ENCODE assay signal across 21 cellular contexts in genomic region chr15:96293446-96293845, GRCh38. TPM values are rescaled to one million over a fixed set of nuclear protein-coding genes. Genes with fewer than 3 reads are reported as not detected.
A peak's percentile ranks its signal among the peaks of the same experiment; 100 is the strongest.
DNase-seq lines count a peak whose midpoint lies in the region; ATAC-seq, FAIRE-seq and TF ChIP-seq lines count a peak whose summit lies in the region.
"Had no signal": no experiment of that assay in that cellular context is flagged by ENCODE, and none has a peak within 500 bp of the region (broad histone marks: within the 10 kb centered on the region; RNA-seq: fewer than 3 reads in every experiment).

No MANE protein-coding gene starts in this region.

- no peak overlapping the region for H3K18ac ChIP-seq in IMR-90 (ENCODE audit: low read depth, low read length)

- peaks cover 0 to 18% of the 10 kb centered on the region in 2 experiments; a peak in 2 of 4 replicates for H3K79me1 ChIP-seq in IMR-90 (ENCODE audit: low read depth in 1 of 2, low read length in 2 of 2)

- H3K9me3 Mint-ChIP-seq in astrocyte (ENCODE audit: unreplicated experiment) = peaks cover 16% of the 10 kb centered on the region
- H3K9me3 Mint-ChIP-seq in activated CD4-positive, alpha-beta T cell treated with anti-CD3 and anti-CD28 coated beads, Interleukin-2, amount 10 ng/mL, durations not matched to agents 24 days and 14 days = peaks cover 7% of the 10 kb centered on the region

- H3K4me3 ChIP-seq in IMR-90 (ENCODE audit: insufficient read depth, low read depth, low read length) (no peak overlapping the region), astrocyte (ENCODE audit: insufficient read depth, low read depth, low read length) (no peak overlapping the region)
- H3K4me3 ChIP-seq: GM23248, K562 had no signal

- H4K5ac ChIP-seq in IMR-90 (ENCODE audit: low read depth, low read length) = no peak overlapping the region

- H2BK5ac ChIP-seq in IMR-90 (ENCODE audit: low read depth, low read length, poor library complexity, severe bottlenecking) = no peak overlapping the region

- intact Hi-C loops in IMR-90 (cut with micrococcal nuclease) = no loop called here
- intact Hi-C loops in activated CD4-positive, alpha-beta T cell treated with anti-CD3 and anti-CD28 coated beads, Interleukin-2, amount 10 ng/mL, durations not matched to agents 24 days and 14 days (cut with micrococcal nuclease) = no loop called here

- peaks cover 2% of the 10 kb centered on the region; the same call in 1 of the 2 replicates for H3K9me3 ChIP-seq in IMR-90 (ENCODE audit: control insufficient read depth, insufficient read depth, low read length)
- H3K9me3 ChIP-seq in astrocyte (ENCODE audit: insufficient read depth, low read depth, low read length) = peaks cover 2% of the 10 kb centered on the region

- no peak overlapping the region for H3K56ac ChIP-seq in IMR-90 (ENCODE audit: extremely low read depth, insufficient read depth, low read length)

- no peaks in the 10 kb centered on the region for H4K20me1 ChIP-seq in IMR-90 (ENCODE audit: insufficient read depth, low read length)
- H4K20me1 ChIP-seq in astrocyte (ENCODE audit: insufficient read depth, low read length) = no peaks in the 10 kb centered on the region

- H2AFZ ChIP-seq in IMR-90 (replicated peaks; ENCODE audit: low read length, poor library complexity) (no peak overlapping the region), astrocyte (ENCODE audit: low read depth, low read length) (no peak overlapping the region)
- H2AFZ ChIP-seq: GM23248 had no signal

- H3K36me3 ChIP-seq in IMR-90 (ENCODE audit: control insufficient read depth, insufficient read depth, low read length) (peaks cover under 1% of the 10 kb centered on the region; the same call in 1 of the 2 replicates), astrocyte (ENCODE audit: insufficient read depth, low read length) (peaks cover 5% of the 10 kb centered on the region)

- CTCF ChIA-PET in IMR-90 (lab: Yijun Ruan, JAX) = no interaction called here

- H3K14ac ChIP-seq in IMR-90 (replicated peaks; ENCODE audit: low read depth, low read length) = 0 out of 2 replicates have a peak overlapping the region, but pooled peaks have one; percentile 21

- H2BK20ac ChIP-seq in IMR-90 (ENCODE audit: low read depth, low read length) = no peak overlapping the region

- H3K4me2 ChIP-seq in IMR-90 (ENCODE audit: low read depth, low read length) (no peak overlapping the region), astrocyte (ENCODE audit: low read length) (peak overlapping the region; percentile 42)

- H3K79me2 ChIP-seq in astrocyte (ENCODE audit: insufficient read depth, low read length) = peaks cover 5% of the 10 kb centered on the region

- no peak overlapping the region for H3K4me3 Mint-ChIP-seq in astrocyte (ENCODE audit: unreplicated experiment)
- H3K4me3 Mint-ChIP-seq in activated CD4-positive, alpha-beta T cell treated with anti-CD3 and anti-CD28 coated beads, Interleukin-2, amount 10 ng/mL, durations not matched to agents 24 days and 14 days = no peak overlapping the region
- H3K4me3 Mint-ChIP-seq: CD4-positive, alpha-beta T cell had no signal

- DNase-seq in ELR (ENCODE audit: low read depth) (peak; percentile 65), IMR-90 (peak; percentile 46), astrocyte (ENCODE audit: low read depth) (peak; percentile 49), cerebellum (ENCODE audit: low spot score) (no peak), NCI-H69 (lab: John Stamatoyannopoulos, UW) (no peak), activated gamma-delta T cell treated with Interleukin-2 at 50 U/mL for 16 hours (no peak)
- DNase-seq in activated CD4-positive, alpha-beta T cell treated with anti-CD3 and anti-CD28 coated beads, Interleukin-2, amount 10 ng/mL, durations not matched to agents 24 days and 14 days = no peak
- DNase-seq: AML-193; Caco-2; CD4-positive, alpha-beta T cell; DMS153; DMS79; GM23248; H7 had no signal

- BruUV-seq in IMR-90 (replicated peaks; lab: Mats Ljungman, UMichigan) = no TSS peak

- H3K23ac ChIP-seq in IMR-90 (ENCODE audit: low read depth, low read length) = no peak overlapping the region

- FAIRE-seq in astrocyte (lab: Jason Lieb, UNC) = no peak
- FAIRE-seq: A204.1, G401.6, GM12892, GM18507, K562 had no signal

- H3K27me3 ChIP-seq in IMR-90 (ENCODE audit: control insufficient read depth, insufficient read depth, low read length) (no peaks in the 10 kb centered on the region), astrocyte (ENCODE audit: insufficient read depth, low read length) (no peaks in the 10 kb centered on the region)

- no peak overlapping the region; the same call in 1 of the 2 replicates for H2AK5ac ChIP-seq in IMR-90 (ENCODE audit: low read depth, low read length)

- H3K4me1 ChIP-seq in IMR-90 (ENCODE audit: control insufficient read depth, insufficient read depth, low read length) (peaks cover 2% of the 10 kb centered on the region; the same call in 1 of the 2 replicates), astrocyte (ENCODE audit: insufficient read depth, low read length) (peaks cover 21% of the 10 kb centered on the region)
- H3K4me1 ChIP-seq: Caco-2 had no signal

- H4K91ac ChIP-seq in IMR-90 (ENCODE audit: insufficient read depth, low read depth, low read length) = no peak overlapping the region

- no peak overlapping the region for H3K9ac ChIP-seq in IMR-90 (ENCODE audit: low read depth, low read length)
- no peak overlapping the region for H3K9ac ChIP-seq in astrocyte (ENCODE audit: low read length)
- H3K9ac ChIP-seq: GM23248 had no signal

- no peak overlapping the region for H3K4ac ChIP-seq in IMR-90 (ENCODE audit: low read depth, low read length)

- H2BK15ac ChIP-seq in IMR-90 (ENCODE audit: low read depth, low read length) = no peak overlapping the region

- no peak overlapping the region for H2AK9ac ChIP-seq in IMR-90 (replicated peaks; ENCODE audit: low read depth, low read length, poor library complexity)

- H3K27ac ChIP-seq in IMR-90 (ENCODE audit: insufficient read depth, low read length) (no peak overlapping the region), astrocyte (ENCODE audit: low read depth, low read length) (peak overlapping the region; percentile 31)
- H3K27ac ChIP-seq: C4-2B, GM23248, HL-60 had no signal

- peaks cover 6% of the 10 kb centered on the region for H3K9me1 ChIP-seq in IMR-90 (ENCODE audit: insufficient read depth, low read length)

- no CpG with 5 or more reads among the region's 4 CpGs for WGBS in IMR-90 (ENCODE audit: extremely low coverage in 2 of 2, insufficient read length in 1 of 2), 2 experiments

- in situ Hi-C loops in IMR-90 (cut with MboI; ENCODE audit: low sequenced_read_pairs) = no loop called here

- no peak for ATAC-seq in IMR-90 (ENCODE audit: low read depth)
- ATAC-seq: K562 had no signal

- TF ChIP-seq RAD21 in IMR-90 (IDR thresholded peaks at IDR 0.05; ENCODE audit: low read length) = no peak

- H3K27ac Mint-ChIP-seq in astrocyte (ENCODE audit: unreplicated experiment) = no peak overlapping the region
- H3K27ac Mint-ChIP-seq in activated CD4-positive, alpha-beta T cell treated with anti-CD3 and anti-CD28 coated beads, Interleukin-2, amount 10 ng/mL, durations not matched to agents 24 days and 14 days = no peak overlapping the region
- H3K27ac Mint-ChIP-seq: CD4-positive, alpha-beta T cell had no signal

- H3K36me3 Mint-ChIP-seq in astrocyte (ENCODE audit: low read depth, unreplicated experiment) = peaks cover 9% of the 10 kb centered on the region
- H3K36me3 Mint-ChIP-seq in activated CD4-positive, alpha-beta T cell treated with anti-CD3 and anti-CD28 coated beads, Interleukin-2, amount 10 ng/mL, durations not matched to agents 24 days and 14 days (ENCODE audit: low read depth) = no peaks in the 10 kb centered on the region

- no peaks in the 10 kb centered on the region for H3K27me3 Mint-ChIP-seq in astrocyte (ENCODE audit: low read depth, unreplicated experiment)
- H3K27me3 Mint-ChIP-seq in activated CD4-positive, alpha-beta T cell treated with anti-CD3 and anti-CD28 coated beads, Interleukin-2, amount 10 ng/mL, durations not matched to agents 24 days and 14 days = no peaks in the 10 kb centered on the region

- TF ChIP-seq POLR2A in IMR-90 (IDR thresholded peaks at IDR 0.05; ENCODE audit: low read depth, low read length) = no peak

- TF ChIP-seq CTCF in IMR-90 (conservative IDR thresholded peaks at IDR 0.05; ENCODE audit: low read depth, low read length) (no peak), astrocyte (IDR thresholded peaks at IDR 0.05; ENCODE audit: insufficient read depth, low read depth, low read length) (no peak)

- H3K4me1 Mint-ChIP-seq in astrocyte (ENCODE audit: low read depth, unreplicated experiment) = peaks cover 1% of the 10 kb centered on the region
- H3K4me1 Mint-ChIP-seq in activated CD4-positive, alpha-beta T cell treated with anti-CD3 and anti-CD28 coated beads, Interleukin-2, amount 10 ng/mL, durations not matched to agents 24 days and 14 days = no peaks in the 10 kb centered on the region

- dilution Hi-C loops in IMR-90 (cut with HindIII; ENCODE audit: low sequenced_read_pairs, unreplicated experiment) = no loop called here

- 0 out of 4 replicates have a peak overlapping the region, but pooled peaks of 1 of the 2 experiments have one; percentile 17 for H4K8ac ChIP-seq in IMR-90 (ENCODE audit: low read depth in 2 of 2, low read length in 2 of 2)

- H2BK120ac ChIP-seq in IMR-90 (ENCODE audit: low read depth, low read length) = no peak overlapping the region

- POLR2A ChIA-PET in IMR-90 (lab: Charles Lee; ENCODE audit: unreplicated experiment) = no interaction called here

TF ChIP-seq in IMR-90, 13 proteins besides CTCF, POLR2A, EP300 and RAD21 (continues in another document):
- TF ChIP-seq RFX5 (IDR thresholded peaks at IDR 0.05; ENCODE audit: low read depth, low read length) (no peak), SMC3 (IDR thresholded peaks at IDR 0.05; ENCODE audit: low read depth, low read length) (no peak), MAZ (IDR thresholded peaks at IDR 0.05; ENCODE audit: borderline replicate concordance, low read depth, low read length) (no peak)
- TF ChIP-seq, protein P1, sequence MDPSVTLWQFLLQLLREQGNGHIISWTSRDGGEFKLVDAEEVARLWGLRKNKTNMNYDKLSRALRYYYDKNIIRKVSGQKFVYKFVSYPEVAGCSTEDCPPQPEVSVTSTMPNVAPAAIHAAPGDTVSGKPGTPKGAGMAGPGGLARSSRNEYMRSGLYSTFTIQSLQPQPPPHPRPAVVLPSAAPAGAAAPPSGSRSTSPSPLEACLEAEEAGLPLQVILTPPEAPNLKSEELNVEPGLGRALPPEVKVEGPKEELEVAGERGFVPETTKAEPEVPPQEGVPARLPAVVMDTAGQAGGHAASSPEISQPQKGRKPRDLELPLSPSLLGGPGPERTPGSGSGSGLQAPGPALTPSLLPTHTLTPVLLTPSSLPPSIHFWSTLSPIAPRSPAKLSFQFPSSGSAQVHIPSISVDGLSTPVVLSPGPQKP (IDR thresholded peaks at IDR 0.05; ENCODE audit: borderline replicate concordance, low read depth, low read length) = no peak

RNA-seq across cellular contexts. Expression of gene NR2F2, which starts 37.1 kb away (rescaled TPM):
- total RNA-seq in IMR-90 (2012; rRNA removed) (20.3 and 28.1 TPM in 2 replicates), astrocyte (59.0 and 75.8 TPM in 2 replicates), cerebellum (22.8 TPM)
- polyA plus RNA-seq in IMR-90 (2012; rRNA removed) = 161 and 185 TPM in 2 replicates
- polyA plus RNA-seq in IMR-90 (2012; cell fraction: cytosol; rRNA removed) = 113 and 142 TPM in 2 replicates
- 109 and 182 TPM in 2 replicates for polyA plus RNA-seq in IMR-90 (2012; cell fraction: nucleus; rRNA removed; ENCODE audit: low replicate concordance)
- total RNA-seq in activated CD4-positive, alpha-beta T cell treated with anti-CD3 and anti-CD28 coated beads, Interleukin-2, amount 10 ng/mL, durations not matched to agents 24 days and 14 days = not detected in 2 replicates
- total RNA-seq: CD4-positive, alpha-beta T cell had no signal

Comparison
In these comparisons a context has a peak if more than half of its experiments do, and no peak if none do; other contexts are left out.
1. DNase-seq: peak in ELR (single experiment), IMR-90 (single experiment) and astrocyte (single experiment); none in cerebellum (single experiment), activated CD4-positive, alpha-beta T cell treated with anti-CD3 and anti-CD28 coated beads, Interleukin-2, amount 10 ng/mL, durations not matched to agents 24 days and 14 days (single experiment), NCI-H69 (single experiment) and activated gamma-delta T cell treated with Interleukin-2 at 50 U/mL for 16 hours (single experiment).
2. RNA of gene NR2F2, which starts 37.1 kb away (total RNA-seq): 59.0 to 75.8 TPM in astrocyte, 22.8 TPM in cerebellum (single experiment) and 20.3 to 28.1 TPM in IMR-90; not detected in activated CD4-positive, alpha-beta T cell treated with anti-CD3 and anti-CD28 coated beads, Interleukin-2, amount 10 ng/mL, durations not matched to agents 24 days and 14 days; every median in the first group is over 10 times any median in the second.